Comparison of ENCODE assay signal across 7 cellular contexts in the genomic region with DNA sequence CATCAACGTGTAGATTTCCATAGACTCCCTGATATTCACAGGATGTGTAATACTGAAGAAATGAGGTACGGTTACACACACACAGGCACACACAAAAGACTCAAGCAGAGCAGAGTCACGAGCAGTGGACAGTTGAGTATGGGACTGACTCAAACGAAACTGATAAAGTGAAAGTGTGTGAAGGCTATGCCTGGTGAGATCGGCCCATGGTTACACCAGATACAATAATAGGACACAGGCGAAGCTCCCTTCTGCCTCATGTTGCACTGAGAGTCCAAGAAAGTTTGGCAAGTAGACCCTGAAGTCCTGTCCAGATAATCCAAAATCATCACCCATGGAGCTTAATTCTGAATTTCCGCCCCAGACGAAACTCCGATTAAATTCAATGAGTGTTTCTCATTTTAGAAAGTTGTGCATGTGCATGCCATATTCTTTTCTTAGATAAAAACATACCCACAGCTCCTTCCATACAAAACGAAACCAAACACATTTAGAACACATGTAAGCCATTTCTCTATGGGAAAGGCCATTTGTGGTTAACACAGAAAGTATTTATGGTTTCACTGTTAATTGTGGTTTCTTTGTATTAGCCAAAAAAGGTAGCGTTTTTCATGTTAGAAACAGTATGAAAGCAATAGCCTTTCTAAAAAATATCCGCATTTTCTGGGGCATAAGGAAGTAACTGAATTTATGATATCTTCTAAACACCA.
DNase-seq lines count a peak whose midpoint lies in the region; ATAC-seq and TF ChIP-seq lines count a peak whose summit lies in the region.

No MANE protein-coding gene starts in this region.

- TF ChIP-seq POLR2A in tibial nerve (IDR thresholded peaks at IDR 0.05) (no peak), gastroesophageal sphincter (IDR thresholded peaks at IDR 0.05) (no peak)

- H3K36me3 ChIP-seq in tibial nerve (no peaks in the 10 kb centered on the region), gastroesophageal sphincter (no peaks in the 10 kb centered on the region)

- H3K9me3 ChIP-seq in tibial nerve, result no peaks in the 10 kb centered on the region
- no peaks in the 10 kb centered on the region for H3K9me3 ChIP-seq in gastroesophageal sphincter

- TF ChIP-seq CTCF in fibroblast of villous mesenchyme (IDR thresholded peaks at IDR 0.05; ENCODE audit: insufficient read depth, low read depth, low read length), result no peak
- no peak for TF ChIP-seq CTCF in tibial nerve (IDR thresholded peaks at IDR 0.05)
- TF ChIP-seq CTCF in gastroesophageal sphincter (IDR thresholded peaks at IDR 0.05), result no peak

- H3K4me3 ChIP-seq in fibroblast of villous mesenchyme (ENCODE audit: low read depth, low read length) (peak overlapping the region; percentile 10), tibial nerve (peak overlapping the region in 2 of 4 donors; percentile 11 to 26), gastroesophageal sphincter (no peak overlapping the region)

- peak; percentile 57 for DNase-seq in NAMALWA (ENCODE audit: low spot score)
- peak; percentile 19 for DNase-seq in fibroblast of villous mesenchyme (ENCODE audit: low read depth)
- no peak for DNase-seq in tibial nerve (ENCODE audit: low spot score in 2 of 2)
- no peak for DNase-seq in GOT3 (lab: John Stamatoyannopoulos, UW)

- H3K27ac ChIP-seq in tibial nerve (no peak overlapping the region), gastroesophageal sphincter (no peak overlapping the region)

- H3K27me3 ChIP-seq in tibial nerve (no peaks in the 10 kb centered on the region), gastroesophageal sphincter (no peaks in the 10 kb centered on the region)

- no peak for TF ChIP-seq EP300 in tibial nerve (IDR thresholded peaks at IDR 0.05)
- no peak for TF ChIP-seq EP300 in gastroesophageal sphincter (IDR thresholded peaks at IDR 0.05)

- H3K4me1 ChIP-seq in tibial nerve, result no peaks in the 10 kb centered on the region
- H3K4me1 ChIP-seq in gastroesophageal sphincter, result no peaks in the 10 kb centered on the region

- peak; percentile 94 for ATAC-seq in GM18517 (IDR thresholded peaks at IDR 0.05; ENCODE audit: unreplicated experiment)
- ATAC-seq in HG02571 (IDR thresholded peaks at IDR 0.05; ENCODE audit: unreplicated experiment), result peak; percentile 91
- no peak for ATAC-seq in gastroesophageal sphincter

- 58 to 60% methylated on average over 12 of the region's 12 CpGs for WGBS in tibial nerve, 2 donors
- WGBS in gastroesophageal sphincter (ENCODE audit: low coverage in 1 of 2), 2 donors, result 71 to 80% methylated on average over 9 of the region's 12 CpGs

Comparison
In these comparisons a context has a peak if more than half of its experiments do, and no peak if none do; other contexts are left out.
1. DNase-seq: peak in NAMALWA (single experiment) and fibroblast of villous mesenchyme (single experiment); none in tibial nerve (0 of 2) and GOT3 (single experiment).